Comparison of ENCODE assay signal across 21 cellular contexts in the genomic region with DNA sequence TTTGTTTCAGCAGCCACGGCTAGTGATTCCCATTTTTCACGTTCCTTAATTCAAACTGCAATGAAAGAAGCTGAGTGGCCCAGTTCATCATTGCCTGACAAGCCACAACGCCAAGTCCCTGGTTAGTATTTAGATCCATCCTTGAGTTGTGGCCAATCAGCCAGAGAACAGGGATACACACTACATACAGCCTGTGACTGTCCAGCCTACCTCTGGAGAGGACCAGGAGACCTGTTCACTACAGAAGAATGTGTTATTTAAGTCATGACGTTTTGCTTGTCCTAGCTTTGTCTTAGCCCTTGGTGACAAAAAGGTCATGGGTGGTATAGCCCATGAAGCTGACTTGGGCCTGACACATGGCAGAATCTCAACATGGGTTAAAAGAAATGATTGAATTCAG.
"Had no signal": no experiment of that assay in that cellular context is flagged by ENCODE, and none has a peak within 500 bp of the region (broad histone marks: within the 10 kb centered on the region; RNA-seq: fewer than 3 reads in every experiment).

No MANE protein-coding gene starts in this region.

- H3K9me3 ChIP-seq: body of pancreas, esophagus muscularis mucosa, ovary, prostate gland, right atrium auricular region, thyroid gland had no signal

- H2AFZ ChIP-seq: neural progenitor cell had no signal

- H3K4me1 ChIP-seq: prostate gland had no signal

- DNase-seq: activated CD4-positive, alpha-beta memory T cell treated with anti-CD3 and anti-CD28 coated beads, Interleukin-2, amount 10 ng/mL, durations not matched to agents 7 days and 5 days; activated CD4-positive, alpha-beta T cell treated with anti-CD3 and anti-CD28 coated beads, Interleukin-2, amount 10 ng/mL, durations not matched to agents 24 days and 14 days; activated effector memory CD4-positive, alpha-beta T cell treated with Interleukin-2 at 50 U/mL for 16 hours; activated naive CD4-positive, alpha-beta T cell treated with anti-CD3 and anti-CD28 coated beads for 36 hours; activated naive CD8-positive, alpha-beta T cell treated with anti-CD3 and anti-CD28 coated beads, Interleukin-2, amount 10 ng/mL, durations not matched to agents 7 days and 5 days; activated T-cell treated with anti-CD3 and anti-CD28 coated beads, Interleukin-2, amount 50 U/mL, for 72 hours; amygdala; dermis blood vessel endothelial cell; effector memory CD4-positive, alpha-beta T cell; hypothalamus; left colon; naive thymus-derived CD4-positive, alpha-beta T cell; ovary; stimulated activated CD4-positive, alpha-beta T cell treated with anti-CD3 and anti-CD28 coated beads, Interleukin-1b, Interleukin-23, amount 100 ng/mL, for 48 hours; substantia nigra; thyroid gland had no signal

- H3K27ac ChIP-seq: neural progenitor cell, ovary, prostate gland, thyroid gland had no signal

- ATAC-seq: activated T-cell treated with anti-CD3 and anti-CD28 coated beads, Interleukin-2, amount 50 U/mL, for 72 hours; left colon; naive thymus-derived CD4-positive, alpha-beta T cell had no signal

- H3K27me3 ChIP-seq: body of pancreas, ovary, right atrium auricular region, thyroid gland had no signal

- H3K4me3 ChIP-seq: body of pancreas, esophagus muscularis mucosa, neural progenitor cell, ovary, prostate gland, right atrium auricular region, thyroid gland had no signal

- H3K36me3 ChIP-seq: neural progenitor cell, ovary, prostate gland, thyroid gland had no signal

- H3K9ac ChIP-seq: neural progenitor cell had no signal
